24 cellular contexts compared by ENCODE assay signal in genomic region chr5:1429066-1429465, GRCh38. TPM values are rescaled to one million over a fixed set of nuclear protein-coding genes. Genes with fewer than 3 reads are reported as not detected.
DNase-seq lines count a peak whose midpoint lies in the region; FAIRE-seq and TF ChIP-seq lines count a peak whose summit lies in the region.
"Had no signal": no experiment of that assay in that cellular context is flagged by ENCODE, and none has a peak within 500 bp of the region (broad histone marks: within the 10 kb centered on the region; RNA-seq: fewer than 3 reads in every experiment).

No MANE protein-coding gene starts in this region.

- no peaks in the 10 kb centered on the region for H3K27me3 ChIP-seq in Peyer's patch
- H3K27me3 ChIP-seq: BLaER1 treated with 17β-estradiol and CSF1 and Interleukin-3, amounts not matched to agents 10 nM and 100 nM had no signal

- peaks cover 32% of the 10 kb centered on the region for H3K9me3 Mint-ChIP-seq in activated T-cell treated with anti-CD3 and anti-CD28 coated beads, Interleukin-2, amount 50 U/mL, for 24 hours
- H3K9me3 Mint-ChIP-seq in nephron progenitor cell = peaks cover 77% of the 10 kb centered on the region

- peaks cover 0 to 21% (median 7%) of the 10 kb centered on the region in 4 donors for H3K9me3 ChIP-seq in Peyer's patch

- H3K4me3 ChIP-seq in Peyer's patch = no peak overlapping the region
- H3K4me3 ChIP-seq: A549; BLaER1 treated with 17β-estradiol and CSF1 and Interleukin-3, amounts not matched to agents 10 nM and 100 nM; GM23248 had no signal

- TF ChIP-seq POLR2A in Peyer's patch (IDR thresholded peaks at IDR 0.05) = no peak

- FAIRE-seq in GM19239 (lab: Jason Lieb, UNC) = no peak
- FAIRE-seq: A549, GM12891, GM18507 had no signal

- no peaks in the 10 kb centered on the region for H3K4me1 Mint-ChIP-seq in activated T-cell treated with anti-CD3 and anti-CD28 coated beads, Interleukin-2, amount 50 U/mL, for 24 hours (ENCODE audit: low read depth)
- no peaks in the 10 kb centered on the region for H3K4me1 Mint-ChIP-seq in nephron progenitor cell

- no peaks in the 10 kb centered on the region for H3K36me3 ChIP-seq in Peyer's patch
- H3K36me3 ChIP-seq: BLaER1 treated with 17β-estradiol and CSF1 and Interleukin-3, amounts not matched to agents 10 nM and 100 nM had no signal

- TF ChIP-seq CTCF in Peyer's patch (IDR thresholded peaks at IDR 0.05) (no peak), nephron progenitor cell (IDR thresholded peaks at IDR 0.05) (no peak)

- H3K4me1 ChIP-seq in Peyer's patch = no peaks in the 10 kb centered on the region
- H3K4me1 ChIP-seq: A549; BLaER1 treated with 17β-estradiol and CSF1 and Interleukin-3, amounts not matched to agents 10 nM and 100 nM had no signal

- DNase-seq in activated T-cell treated with anti-CD3 and anti-CD28 coated beads, Interleukin-2, amount 50 U/mL, for 24 hours = peak; percentile 9
- DNase-seq in activated T-cell treated with anti-CD3 and anti-CD28 coated beads, Interleukin-2, amount 50 U/mL, for 1 hour = no peak
- DNase-seq in D341Med (ENCODE audit: low spot score) = peak; percentile 8
- DNase-seq in Peyer's patch = peak in 2 of 3 donors; percentile 10 to 15
- peak; percentile 43 for DNase-seq in mesenteric fat pad (ENCODE audit: low spot score)
- no peak for DNase-seq in GM19239 (ENCODE audit: insufficient read length, low spot score)
- no peak for DNase-seq in GOT3 (lab: John Stamatoyannopoulos, UW)
- DNase-seq in nephron progenitor cell = no peak
- DNase-seq: DMS 273 treated with DMSO at 0.1 percent for 48 hours, GF-D8, GM23248, HFFc6, NCI-H1436, NCI-H2029 treated with DMSO at 0.1 percent for 48 hours, NCI-H526 had no signal

- H3K27ac Mint-ChIP-seq in activated T-cell treated with anti-CD3 and anti-CD28 coated beads, Interleukin-2, amount 50 U/mL, for 24 hours = no peak overlapping the region
- H3K27ac Mint-ChIP-seq in nephron progenitor cell = no peak overlapping the region
- H3K27ac Mint-ChIP-seq: HFFc6 had no signal

- H3K36me3 Mint-ChIP-seq in activated T-cell treated with anti-CD3 and anti-CD28 coated beads, Interleukin-2, amount 50 U/mL, for 24 hours (ENCODE audit: low read depth) = peaks cover 1% of the 10 kb centered on the region
- peaks cover 8% of the 10 kb centered on the region for H3K36me3 Mint-ChIP-seq in nephron progenitor cell (ENCODE audit: low read depth)

- H3K4me3 Mint-ChIP-seq in activated T-cell treated with anti-CD3 and anti-CD28 coated beads, Interleukin-2, amount 50 U/mL, for 24 hours = no peak overlapping the region
- no peak overlapping the region for H3K4me3 Mint-ChIP-seq in nephron progenitor cell
- H3K4me3 Mint-ChIP-seq: HFFc6 had no signal

- H3K27ac ChIP-seq in Peyer's patch = no peak overlapping the region
- H3K27ac ChIP-seq: A549; BLaER1 treated with 17β-estradiol and CSF1 and Interleukin-3, amounts not matched to agents 10 nM and 100 nM; GM23248; KMS-11; RWPE1 had no signal

- H3K27me3 Mint-ChIP-seq in activated T-cell treated with anti-CD3 and anti-CD28 coated beads, Interleukin-2, amount 50 U/mL, for 24 hours = peaks cover 8% of the 10 kb centered on the region
- H3K27me3 Mint-ChIP-seq in nephron progenitor cell (ENCODE audit: low read depth, poor library complexity) = peaks cover 20% of the 10 kb centered on the region

RNA-seq across cellular contexts. Expression of gene SLC6A3, which starts 16.2 kb away (rescaled TPM):
- total RNA-seq in Peyer's patch = under 1 TPM in 2 of 4 donors, not detected in 2; 0.40 to 0.70 TPM
- total RNA-seq in mesenteric fat pad = not detected
- total RNA-seq: Daoy, GM23248, HFFc6, M059J, SK-MEL-5 had no signal

Comparison
In these comparisons a context has a peak if more than half of its experiments do, and no peak if none do; other contexts are left out.
1. DNase-seq: peak in activated T-cell treated with anti-CD3 and anti-CD28 coated beads, Interleukin-2, amount 50 U/mL, for 24 hours (single experiment), D341Med (single experiment), Peyer's patch (2 of 3) and mesenteric fat pad (single experiment); none in activated T-cell treated with anti-CD3 and anti-CD28 coated beads, Interleukin-2, amount 50 U/mL, for 1 hour (single experiment), GM19239 (single experiment), GOT3 (single experiment) and nephron progenitor cell (single experiment).